Comparison of ENCODE assay signal across 19 cellular contexts in the genomic region with DNA sequence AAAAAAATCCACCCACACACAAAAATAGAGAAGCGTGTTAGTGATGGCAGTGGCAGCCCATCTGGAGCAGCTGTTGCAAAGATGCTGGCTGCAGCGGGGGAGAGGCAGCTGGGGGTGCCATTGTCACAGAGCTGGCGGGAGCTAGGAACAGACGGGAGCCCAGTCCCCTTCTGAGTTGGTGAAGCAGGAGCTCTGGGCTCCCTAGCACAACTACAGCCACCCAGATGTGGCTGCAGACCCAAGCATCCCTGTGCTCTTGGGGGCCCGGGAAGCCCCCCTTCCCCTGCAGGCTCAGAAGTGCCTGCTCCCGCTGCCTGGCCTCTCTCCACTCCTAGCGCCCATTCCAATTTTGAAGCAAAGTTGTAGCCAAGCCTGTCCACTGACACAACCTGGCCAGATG.
"Had no signal": no experiment of that assay in that cellular context is flagged by ENCODE, and none has a peak within 500 bp of the region (broad histone marks: within the 10 kb centered on the region; RNA-seq: fewer than 3 reads in every experiment).

No MANE protein-coding gene starts in this region.

- H3K36me3 ChIP-seq: esophagus squamous epithelium, gastroesophageal sphincter, spleen, thoracic aorta, transverse colon had no signal

- H3K27ac Mint-ChIP-seq: dendritic cell treated with granulocyte-macrophage colony-stimulating factor and Interleukin-4, amounts not matched to agents 40 ng/mL and 50 ng/mL, for 4 days; effector memory CD8-positive, alpha-beta T cell; memory B cell; natural killer cell treated with Interleukin-12 subunit alpha and Interleukin-12 subunit beta and Interleukin-15 and Interleukin-18, amount 100 ng/mL, for 72 hours; stimulated activated memory B cell treated with anti-CD40 and anti-IgM and Interleukin-4, amounts not matched to agents 10 μg/mL and 1 μg/mL and 100 μg/mL, for 72 hours; stimulated activated naive CD8-positive, alpha-beta T cell treated with anti-CD3 and anti-CD28 coated beads, Interleukin-15, amount 100 ng/mL, for 72 hours had no signal

- H3K27me3 ChIP-seq: esophagus squamous epithelium, gastroesophageal sphincter, spleen, transverse colon had no signal

- H3K36me3 Mint-ChIP-seq: memory B cell; natural killer cell treated with Interleukin-12 subunit alpha and Interleukin-12 subunit beta and Interleukin-15 and Interleukin-18, amount 100 ng/mL, for 72 hours; stimulated activated memory B cell treated with anti-CD40 and anti-IgM and Interleukin-4, amounts not matched to agents 10 μg/mL and 1 μg/mL and 100 μg/mL, for 72 hours had no signal

- DNase-seq: effector memory CD8-positive, alpha-beta T cell; esophagus squamous epithelium; foreskin fibroblast; kidney glomerular epithelial cell; midbrain; spleen; stimulated activated CD4-positive, alpha-beta T cell treated with anti-CD3 and anti-CD28 coated beads, Interleukin-15, amount 100 ng/mL, for 24 hours; stimulated activated CD4-positive, alpha-beta T cell treated with anti-CD3 and anti-CD28 coated beads, Interleukin-1b, Interleukin-23, amount 100 ng/mL, for 48 hours; stimulated activated CD4-positive, alpha-beta T cell treated with anti-CD3 and anti-CD28 coated beads, Interleukin-4, amount 100 ng/mL, for 24 hours; stimulated activated naive CD8-positive, alpha-beta T cell treated with anti-CD3 and anti-CD28 coated beads, Interleukin-15, amount 100 ng/mL, for 72 hours; substantia nigra; transverse colon had no signal

- H3K4me1 ChIP-seq: esophagus squamous epithelium, gastroesophageal sphincter, spleen, transverse colon had no signal

- H3K4me3 Mint-ChIP-seq: dendritic cell treated with granulocyte-macrophage colony-stimulating factor and Interleukin-4, amounts not matched to agents 40 ng/mL and 50 ng/mL, for 4 days; effector memory CD8-positive, alpha-beta T cell; memory B cell; natural killer cell treated with Interleukin-12 subunit alpha and Interleukin-12 subunit beta and Interleukin-15 and Interleukin-18, amount 100 ng/mL, for 72 hours; stimulated activated memory B cell treated with anti-CD40 and anti-IgM and Interleukin-4, amounts not matched to agents 10 μg/mL and 1 μg/mL and 100 μg/mL, for 72 hours; stimulated activated naive CD8-positive, alpha-beta T cell treated with anti-CD3 and anti-CD28 coated beads, Interleukin-15, amount 100 ng/mL, for 72 hours had no signal

- H3K4me1 Mint-ChIP-seq: memory B cell; stimulated activated memory B cell treated with anti-CD40 and anti-IgM and Interleukin-4, amounts not matched to agents 10 μg/mL and 1 μg/mL and 100 μg/mL, for 72 hours; stimulated activated naive CD8-positive, alpha-beta T cell treated with anti-CD3 and anti-CD28 coated beads, Interleukin-15, amount 100 ng/mL, for 72 hours had no signal

- H3K4me3 ChIP-seq: esophagus squamous epithelium, gastroesophageal sphincter, spleen, thoracic aorta, transverse colon had no signal

- ATAC-seq: effector memory CD8-positive, alpha-beta T cell; gastroesophageal sphincter; sciatic nerve had no signal

- H3K9me3 ChIP-seq: esophagus squamous epithelium, gastroesophageal sphincter, spleen, thoracic aorta, transverse colon had no signal

- H3K9me3 Mint-ChIP-seq: dendritic cell treated with granulocyte-macrophage colony-stimulating factor and Interleukin-4, amounts not matched to agents 40 ng/mL and 50 ng/mL, for 4 days; memory B cell; natural killer cell treated with Interleukin-12 subunit alpha and Interleukin-12 subunit beta and Interleukin-15 and Interleukin-18, amount 100 ng/mL, for 72 hours; stimulated activated memory B cell treated with anti-CD40 and anti-IgM and Interleukin-4, amounts not matched to agents 10 μg/mL and 1 μg/mL and 100 μg/mL, for 72 hours had no signal

- H3K27me3 Mint-ChIP-seq: dendritic cell treated with granulocyte-macrophage colony-stimulating factor and Interleukin-4, amounts not matched to agents 40 ng/mL and 50 ng/mL, for 4 days; effector memory CD8-positive, alpha-beta T cell; memory B cell; natural killer cell treated with Interleukin-12 subunit alpha and Interleukin-12 subunit beta and Interleukin-15 and Interleukin-18, amount 100 ng/mL, for 72 hours; stimulated activated memory B cell treated with anti-CD40 and anti-IgM and Interleukin-4, amounts not matched to agents 10 μg/mL and 1 μg/mL and 100 μg/mL, for 72 hours; stimulated activated naive CD8-positive, alpha-beta T cell treated with anti-CD3 and anti-CD28 coated beads, Interleukin-15, amount 100 ng/mL, for 72 hours had no signal

- H3K27ac ChIP-seq: esophagus squamous epithelium, gastroesophageal sphincter, spleen, thoracic aorta, transverse colon had no signal
